Comparison of ENCODE assay signal across 1 cellular context in the genomic region with DNA sequence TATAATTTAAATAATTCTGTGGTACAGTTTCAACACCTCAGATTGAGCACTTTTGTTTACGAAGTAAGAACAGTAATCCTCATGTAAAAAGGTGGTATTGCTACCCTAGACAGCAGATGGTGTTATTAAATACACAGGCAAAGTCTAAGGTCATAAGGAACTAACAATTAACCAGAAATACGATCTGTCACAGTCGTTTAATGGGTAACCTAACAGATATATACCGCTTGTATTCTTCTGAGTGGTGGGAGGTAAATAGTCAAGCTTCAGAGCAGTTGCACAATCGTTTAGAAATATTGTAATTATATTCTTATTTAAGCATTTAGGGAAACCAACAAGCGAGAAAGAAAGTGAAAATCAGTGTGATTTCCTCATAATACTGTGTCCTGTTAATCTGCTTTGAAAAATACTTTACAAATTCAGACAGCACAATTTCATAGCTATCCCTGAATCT.
TF ChIP-seq lines count a peak whose summit lies in the region.

No MANE protein-coding gene starts in this region.

TF ChIP-seq in HEK293, 187 proteins besides CTCF, POLR2A, EP300 and RAD21 (continued from another document and continues in another):
- no peak for TF ChIP-seq HOXA7 (CRISPR knock-in tag; IDR thresholded peaks at IDR 0.05; ENCODE audit: borderline replicate concordance)
- TF ChIP-seq ZBTB1 (tag by site-specific recombination; IDR thresholded peaks at IDR 0.05): peak; percentile 69; the same call in 1 of the 2 replicates
- TF ChIP-seq ZNF184 (tag by site-specific recombination; IDR thresholded peaks at IDR 0.05): no peak
- TF ChIP-seq TSHZ1 (tag by site-specific recombination; IDR thresholded peaks at IDR 0.05; ENCODE audit: borderline replicate concordance): peak; percentile 53; the same call in 1 of the 2 replicates
- peak; percentile 79; the same call in 1 of the 2 replicates for TF ChIP-seq ZNF843 (tag by site-specific recombination; IDR thresholded peaks at IDR 0.05)
- no peak; the same call in 1 of the 2 replicates for TF ChIP-seq PATZ1 (tag by site-specific recombination; IDR thresholded peaks at IDR 0.05)
- no peak for TF ChIP-seq ZNF132 (tag by site-specific recombination; IDR thresholded peaks at IDR 0.05; ENCODE audit: borderline replicate concordance)
- TF ChIP-seq IKZF3 (tag by site-specific recombination; IDR thresholded peaks at IDR 0.05): peak; percentile 57; the same call in 1 of the 2 replicates
- TF ChIP-seq ZNF513 (tag by site-specific recombination; IDR thresholded peaks at IDR 0.05): no peak
- TF ChIP-seq ZNF558 (tag by site-specific recombination; IDR thresholded peaks at IDR 0.05): peak; percentile 16; the same call in 1 of the 2 replicates
- TF ChIP-seq ZNF335 (tag by site-specific recombination; conservative IDR thresholded peaks at IDR 0.05): peak; percentile 54
- TF ChIP-seq GLI2 (tag by site-specific recombination; IDR thresholded peaks at IDR 0.05; ENCODE audit: borderline replicate concordance, low read depth): 0 out of 2 replicates have a peak, but pooled peaks have one; percentile 15
- TF ChIP-seq ZNF544 (tag by site-specific recombination; IDR thresholded peaks at IDR 0.05): no peak
- no peak for TF ChIP-seq SETDB1 (IDR thresholded peaks at IDR 0.05; ENCODE audit: insufficient read length, low read length)
- 0 out of 2 replicates have a peak, but pooled peaks have one; percentile 17 for TF ChIP-seq BCL11A (tag by site-specific recombination; IDR thresholded peaks at IDR 0.05; ENCODE audit: low read depth)
- TF ChIP-seq ZNF449 (tag by site-specific recombination; IDR thresholded peaks at IDR 0.05): no peak
- TF ChIP-seq ZNF157 (tag by site-specific recombination; IDR thresholded peaks at IDR 0.05): no peak
- TF ChIP-seq ZNF658 (tag by site-specific recombination; IDR thresholded peaks at IDR 0.05): no peak
- peak; percentile 100 for TF ChIP-seq SP7 (tag by site-specific recombination; IDR thresholded peaks at IDR 0.05)
- TF ChIP-seq, protein P1, sequence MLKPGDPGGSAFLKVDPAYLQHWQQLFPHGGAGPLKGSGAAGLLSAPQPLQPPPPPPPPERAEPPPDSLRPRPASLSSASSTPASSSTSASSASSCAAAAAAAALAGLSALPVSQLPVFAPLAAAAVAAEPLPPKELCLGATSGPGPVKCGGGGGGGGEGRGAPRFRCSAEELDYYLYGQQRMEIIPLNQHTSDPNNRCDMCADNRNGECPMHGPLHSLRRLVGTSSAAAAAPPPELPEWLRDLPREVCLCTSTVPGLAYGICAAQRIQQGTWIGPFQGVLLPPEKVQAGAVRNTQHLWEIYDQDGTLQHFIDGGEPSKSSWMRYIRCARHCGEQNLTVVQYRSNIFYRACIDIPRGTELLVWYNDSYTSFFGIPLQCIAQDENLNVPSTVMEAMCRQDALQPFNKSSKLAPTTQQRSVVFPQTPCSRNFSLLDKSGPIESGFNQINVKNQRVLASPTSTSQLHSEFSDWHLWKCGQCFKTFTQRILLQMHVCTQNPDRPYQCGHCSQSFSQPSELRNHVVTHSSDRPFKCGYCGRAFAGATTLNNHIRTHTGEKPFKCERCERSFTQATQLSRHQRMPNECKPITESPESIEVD (tag by site-specific recombination; IDR thresholded peaks at IDR 0.05): peak; percentile 95
- TF ChIP-seq ZSCAN23 (tag by site-specific recombination; IDR thresholded peaks at IDR 0.05): no peak
- no peak for TF ChIP-seq KLF9 (tag by site-specific recombination; IDR thresholded peaks at IDR 0.05; ENCODE audit: low read depth)
- TF ChIP-seq, protein P2, sequence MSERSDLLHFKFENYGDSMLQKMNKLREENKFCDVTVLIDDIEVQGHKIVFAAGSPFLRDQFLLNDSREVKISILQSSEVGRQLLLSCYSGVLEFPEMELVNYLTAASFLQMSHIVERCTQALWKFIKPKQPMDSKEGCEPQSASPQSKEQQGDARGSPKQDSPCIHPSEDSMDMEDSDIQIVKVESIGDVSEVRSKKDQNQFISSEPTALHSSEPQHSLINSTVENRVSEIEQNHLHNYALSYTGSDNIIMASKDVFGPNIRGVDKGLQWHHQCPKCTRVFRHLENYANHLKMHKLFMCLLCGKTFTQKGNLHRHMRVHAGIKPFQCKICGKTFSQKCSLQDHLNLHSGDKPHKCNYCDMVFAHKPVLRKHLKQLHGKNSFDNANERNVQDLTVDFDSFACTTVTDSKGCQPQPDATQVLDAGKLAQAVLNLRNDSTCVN (tag by site-specific recombination; optimal IDR thresholded peaks at IDR 0.05): no peak
- TF ChIP-seq, protein P3, sequence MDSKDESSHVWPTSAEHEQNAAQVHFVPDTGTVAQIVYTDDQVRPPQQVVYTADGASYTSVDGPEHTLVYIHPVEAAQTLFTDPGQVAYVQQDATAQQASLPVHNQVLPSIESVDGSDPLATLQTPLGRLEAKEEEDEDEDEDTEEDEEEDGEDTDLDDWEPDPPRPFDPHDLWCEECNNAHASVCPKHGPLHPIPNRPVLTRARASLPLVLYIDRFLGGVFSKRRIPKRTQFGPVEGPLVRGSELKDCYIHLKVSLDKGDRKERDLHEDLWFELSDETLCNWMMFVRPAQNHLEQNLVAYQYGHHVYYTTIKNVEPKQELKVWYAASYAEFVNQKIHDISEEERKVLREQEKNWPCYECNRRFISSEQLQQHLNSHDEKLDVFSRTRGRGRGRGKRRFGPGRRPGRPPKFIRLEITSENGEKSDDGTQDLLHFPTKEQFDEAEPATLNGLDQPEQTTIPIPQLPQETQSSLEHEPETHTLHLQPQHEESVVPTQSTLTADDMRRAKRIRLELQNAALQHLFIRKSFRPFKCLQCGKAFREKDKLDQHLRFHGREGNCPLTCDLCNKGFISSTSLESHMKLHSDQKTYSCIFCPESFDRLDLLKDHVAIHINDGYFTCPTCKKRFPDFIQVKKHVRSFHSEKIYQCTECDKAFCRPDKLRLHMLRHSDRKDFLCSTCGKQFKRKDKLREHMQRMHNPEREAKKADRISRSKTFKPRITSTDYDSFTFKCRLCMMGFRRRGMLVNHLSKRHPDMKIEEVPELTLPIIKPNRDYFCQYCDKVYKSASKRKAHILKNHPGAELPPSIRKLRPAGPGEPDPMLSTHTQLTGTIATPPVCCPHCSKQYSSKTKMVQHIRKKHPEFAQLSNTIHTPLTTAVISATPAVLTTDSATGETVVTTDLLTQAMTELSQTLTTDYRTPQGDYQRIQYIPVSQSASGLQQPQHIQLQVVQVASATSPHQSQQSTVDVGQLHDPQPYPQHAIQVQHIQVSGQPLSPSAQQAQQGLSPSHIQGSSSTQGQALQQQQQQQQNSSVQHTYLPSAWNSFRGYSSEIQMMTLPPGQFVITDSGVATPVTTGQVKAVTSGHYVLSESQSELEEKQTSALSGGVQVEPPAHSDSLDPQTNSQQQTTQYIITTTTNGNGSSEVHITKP (tag by site-specific recombination; IDR thresholded peaks at IDR 0.05): no peak
- TF ChIP-seq, protein P4, sequence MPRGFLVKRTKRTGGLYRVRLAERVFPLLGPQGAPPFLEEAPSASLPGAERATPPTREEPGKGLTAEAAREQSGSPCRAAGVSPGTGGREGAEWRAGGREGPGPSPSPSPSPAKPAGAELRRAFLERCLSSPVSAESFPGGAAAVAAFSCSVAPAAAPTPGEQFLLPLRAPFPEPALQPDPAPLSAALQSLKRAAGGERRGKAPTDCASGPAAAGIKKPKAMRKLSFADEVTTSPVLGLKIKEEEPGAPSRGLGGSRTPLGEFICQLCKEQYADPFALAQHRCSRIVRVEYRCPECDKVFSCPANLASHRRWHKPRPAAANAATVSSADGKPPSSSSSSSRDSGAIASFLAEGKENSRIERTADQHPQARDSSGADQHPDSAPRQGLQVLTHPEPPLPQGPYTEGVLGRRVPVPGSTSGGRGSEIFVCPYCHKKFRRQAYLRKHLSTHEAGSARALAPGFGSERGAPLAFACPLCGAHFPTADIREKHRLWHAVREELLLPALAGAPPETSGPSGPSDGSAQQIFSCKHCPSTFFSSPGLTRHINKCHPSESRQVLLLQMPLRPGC (tag by site-specific recombination; IDR thresholded peaks at IDR 0.05): no peak
- TF ChIP-seq MZF1 (tag by site-specific recombination; IDR thresholded peaks at IDR 0.05; ENCODE audit: borderline replicate concordance): no peak
- no peak for TF ChIP-seq ZNF426 (tag by site-specific recombination; IDR thresholded peaks at IDR 0.05)
- no peak for TF ChIP-seq ZNF202 (tag by site-specific recombination; IDR thresholded peaks at IDR 0.05; ENCODE audit: borderline replicate concordance)
- no peak for TF ChIP-seq ZNF404 (tag by site-specific recombination; IDR thresholded peaks at IDR 0.05)
- TF ChIP-seq ZNF354C (tag by site-specific recombination; IDR thresholded peaks at IDR 0.05; ENCODE audit: borderline replicate concordance, low read depth): no peak
- no peak for TF ChIP-seq KLF7 (tag by site-specific recombination; IDR thresholded peaks at IDR 0.05; ENCODE audit: borderline replicate concordance)
- TF ChIP-seq, protein P5, sequence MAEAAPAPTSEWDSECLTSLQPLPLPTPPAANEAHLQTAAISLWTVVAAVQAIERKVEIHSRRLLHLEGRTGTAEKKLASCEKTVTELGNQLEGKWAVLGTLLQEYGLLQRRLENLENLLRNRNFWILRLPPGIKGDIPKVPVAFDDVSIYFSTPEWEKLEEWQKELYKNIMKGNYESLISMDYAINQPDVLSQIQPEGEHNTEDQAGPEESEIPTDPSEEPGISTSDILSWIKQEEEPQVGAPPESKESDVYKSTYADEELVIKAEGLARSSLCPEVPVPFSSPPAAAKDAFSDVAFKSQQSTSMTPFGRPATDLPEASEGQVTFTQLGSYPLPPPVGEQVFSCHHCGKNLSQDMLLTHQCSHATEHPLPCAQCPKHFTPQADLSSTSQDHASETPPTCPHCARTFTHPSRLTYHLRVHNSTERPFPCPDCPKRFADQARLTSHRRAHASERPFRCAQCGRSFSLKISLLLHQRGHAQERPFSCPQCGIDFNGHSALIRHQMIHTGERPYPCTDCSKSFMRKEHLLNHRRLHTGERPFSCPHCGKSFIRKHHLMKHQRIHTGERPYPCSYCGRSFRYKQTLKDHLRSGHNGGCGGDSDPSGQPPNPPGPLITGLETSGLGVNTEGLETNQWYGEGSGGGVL (tag by site-specific recombination; IDR thresholded peaks at IDR 0.05): no peak
- peak; percentile 88 for TF ChIP-seq OSR2 (tag by site-specific recombination; IDR thresholded peaks at IDR 0.05)
- TF ChIP-seq OVOL3 (tag by site-specific recombination; IDR thresholded peaks at IDR 0.05): peak; percentile 29; the same call in 1 of the 2 replicates
- peak; percentile 68; the same call in 1 of the 2 replicates for TF ChIP-seq WT1 (tag by site-specific recombination; IDR thresholded peaks at IDR 0.05)
- no peak for TF ChIP-seq ZNF596 (tag by site-specific recombination; IDR thresholded peaks at IDR 0.05)
- no peak for TF ChIP-seq MEIS1 (CRISPR knock-in tag; IDR thresholded peaks at IDR 0.05; ENCODE audit: borderline replicate concordance)
- TF ChIP-seq ZNF366 (tag by site-specific recombination; conservative IDR thresholded peaks at IDR 0.05): peak; percentile 58
- TF ChIP-seq ZNF112 (tag by site-specific recombination; IDR thresholded peaks at IDR 0.05): no peak
- peak; percentile 97 for TF ChIP-seq ZNF660 (tag by site-specific recombination; IDR thresholded peaks at IDR 0.05)
